Comparison of ENCODE assay signal across 8 cellular contexts in the genomic region with DNA sequence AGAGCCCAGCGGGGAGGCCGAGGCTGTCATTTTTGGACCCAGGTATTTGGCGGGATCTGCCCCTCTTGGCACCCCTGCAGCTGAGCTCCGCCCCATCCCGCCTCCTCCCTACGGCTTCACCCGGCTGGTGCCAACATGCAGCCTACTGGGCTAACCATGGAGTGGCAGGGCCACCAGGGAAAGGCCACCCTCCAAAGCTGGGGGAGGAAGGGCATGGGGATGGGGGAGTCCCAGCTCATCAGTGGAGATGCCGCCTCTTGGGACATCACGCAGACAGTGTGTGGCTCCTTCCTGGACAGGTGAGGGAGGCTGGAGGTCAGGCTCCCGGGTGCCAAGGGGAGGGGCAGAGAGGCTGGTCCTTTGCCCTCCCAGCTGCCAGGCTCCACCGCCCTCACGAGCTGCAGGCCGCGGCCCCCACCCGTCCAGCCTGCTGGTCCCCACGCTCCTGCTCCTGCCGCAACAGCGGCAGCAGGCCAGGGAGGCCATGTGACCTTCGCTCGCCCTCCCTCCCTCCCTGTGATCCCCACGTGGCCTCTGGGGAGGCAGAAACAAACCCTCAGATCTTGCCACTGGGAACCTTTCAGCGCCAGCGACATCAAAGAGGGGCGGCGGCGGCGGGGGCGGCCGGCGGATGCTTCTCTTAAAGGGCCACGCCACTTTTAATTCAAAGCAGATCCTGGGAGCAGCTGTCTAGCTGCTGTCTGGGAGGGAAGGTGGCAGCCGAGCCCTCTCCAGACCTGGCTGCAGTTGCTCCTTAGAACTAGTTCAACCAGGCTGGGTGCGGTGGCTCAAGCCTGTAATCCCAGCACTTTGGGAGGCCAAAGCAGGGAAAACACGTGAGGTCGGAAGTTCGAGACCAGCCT. TPM values are rescaled to one million over a fixed set of nuclear protein-coding genes. Genes with fewer than 3 reads are reported as not detected.
DNase-seq lines count a peak whose midpoint lies in the region; ATAC-seq lines count a peak whose summit lies in the region.

No MANE protein-coding gene starts in this region.

- peak; percentile 94 for DNase-seq in Ammon's horn (ENCODE audit: low spot score)
- DNase-seq in HCEC 1CT: peak; percentile 74
- DNase-seq in NCI-H748 (lab: John Stamatoyannopoulos, UW; ENCODE audit: unreplicated experiment): peak; percentile 52
- peak; percentile 67 for DNase-seq in activated CD8-positive, alpha-beta memory T cell treated with anti-CD3 and anti-CD28 coated beads, Interleukin-2, amount 50 U/mL, for 1 hour (ENCODE audit: extremely low read depth)
- peak; percentile 99 for DNase-seq in epidermal melanocyte (ENCODE audit: insufficient read length, low spot score)
- DNase-seq in myocyte (ENCODE audit: low read depth): peak; percentile 93
- DNase-seq in stimulated activated CD8-positive, alpha-beta memory T cell treated with anti-CD3 and anti-CD28 coated beads, Interleukin-4, amount 100 ng/mL, for 48 hours: peak; percentile 92

- ATAC-seq in GM19351 (IDR thresholded peaks at IDR 0.05; ENCODE audit: unreplicated experiment): no peak

RNA-seq across cellular contexts. Expression of gene NOTUM, which starts 6.8 kb away (rescaled TPM):
- total RNA-seq in myocyte: 0.53 and 1.2 TPM in 2 replicates
- polyA plus RNA-seq in myocyte (2012): 0.25 TPM

RNA-seq across cellular contexts. Expression of gene ASPSCR1, which starts 9.7 kb away (rescaled TPM):
- total RNA-seq in myocyte: 21.8 and 29.7 TPM in 2 replicates
- polyA plus RNA-seq in myocyte (2012): 25.3 TPM

RNA-seq across cellular contexts. Expression of gene MYADML2, which starts 20.7 kb away (rescaled TPM):
- 0.16 and 1.3 TPM in 2 replicates for total RNA-seq in myocyte
- polyA plus RNA-seq in myocyte (2012): 0.35 TPM

RNA-seq across cellular contexts. Expression of gene PYCR1, which starts 30.7 kb away (rescaled TPM):
- total RNA-seq in myocyte: 120 and 223 TPM in 2 replicates
- 164 TPM for polyA plus RNA-seq in myocyte (2012)

RNA-seq across cellular contexts. Expression of gene MAFG, which starts 40.2 kb away (rescaled TPM):
- 48.9 and 61.0 TPM in 2 replicates for total RNA-seq in myocyte
- polyA plus RNA-seq in myocyte (2012): 55.5 TPM
